In the genomic region with DNA sequence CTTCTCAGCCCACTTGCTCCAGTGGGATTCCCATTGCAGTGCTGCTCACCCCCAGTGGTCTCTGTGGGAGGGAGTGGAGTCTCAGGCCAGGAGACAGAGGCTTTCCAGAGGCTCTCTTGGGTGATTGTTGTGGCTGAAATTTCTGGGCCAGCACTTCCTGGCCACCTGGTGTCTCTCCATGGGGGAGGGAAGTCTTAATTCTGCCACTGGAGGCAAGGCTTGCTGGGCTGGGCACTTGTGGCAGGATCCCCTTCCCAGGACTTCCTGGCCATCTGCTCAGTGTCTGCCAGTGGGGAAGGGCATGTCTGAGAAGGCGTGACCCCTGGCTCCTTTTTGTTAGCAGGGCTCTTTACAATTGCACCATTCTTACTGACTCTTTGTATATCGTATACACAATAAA, we compare ENCODE assay signal across 19 cellular contexts.
"Had no signal": no experiment of that assay in that cellular context is flagged by ENCODE, and none has a peak within 500 bp of the region (broad histone marks: within the 10 kb centered on the region; RNA-seq: fewer than 3 reads in every experiment).

No MANE protein-coding gene starts in this region.

- H3K4me2 ChIP-seq: hepatocyte had no signal

- H3K36me3 ChIP-seq: cardiac muscle cell, upper lobe of right lung had no signal

- ATAC-seq: activated CD8-positive, alpha-beta T cell treated with anti-CD3 and anti-CD28 coated beads for 36 hours; left colon; natural killer cell treated with Interleukin-12 subunit alpha and Interleukin-12 subunit beta and Interleukin-15 and Interleukin-18, amount 100 ng/mL, for 72 hours; upper lobe of right lung had no signal

- H3K4me1 ChIP-seq: upper lobe of right lung had no signal

- H3K4me3 ChIP-seq: cardiac muscle cell, hepatocyte, lung, upper lobe of right lung had no signal

- H3K27ac ChIP-seq: cardiac muscle cell, epithelial cell of prostate, hepatocyte, upper lobe of right lung had no signal

- DNase-seq: activated B cell treated with CpG ODN at 0.5 μM for 24 hours; activated CD4-positive, alpha-beta T cell treated with anti-CD3 and anti-CD28 coated beads for 4 hours; activated CD8-positive, alpha-beta T cell treated with anti-CD3 and anti-CD28 coated beads for 36 hours; activated naive CD4-positive, alpha-beta T cell treated with Interleukin-2 at 50 U/mL for 16 hours; activated naive CD8-positive, alpha-beta T cell treated with anti-CD3 and anti-CD28 coated beads, Interleukin-2, amount 10 ng/mL, durations not matched to agents 7 days and 5 days; activated T-cell treated with anti-CD3 and anti-CD28 coated beads, Interleukin-2, amount 50 U/mL, for 1 hour; amygdala; dermis blood vessel endothelial cell; foreskin fibroblast; left colon; posterior cingulate gyrus; stimulated activated CD8-positive, alpha-beta memory T cell treated with anti-CD3 and anti-CD28 coated beads, Interleukin-4, amount 100 ng/mL, for 48 hours; stimulated activated naive CD4-positive, alpha-beta T cell; upper lobe of right lung had no signal

- H2AFZ ChIP-seq: hepatocyte had no signal

- H3K79me2 ChIP-seq: hepatocyte had no signal

- H3K27me3 ChIP-seq: cardiac muscle cell, hepatocyte, upper lobe of right lung had no signal
